11 cellular contexts compared by ENCODE assay signal in genomic region chr11:27926981-27927481, GRCh38.
A peak's percentile ranks its signal among the peaks of the same experiment; 100 is the strongest.
DNase-seq lines count a peak whose midpoint lies in the region; ATAC-seq and TF ChIP-seq lines count a peak whose summit lies in the region.
"Had no signal": no experiment of that assay in that cellular context is flagged by ENCODE, and none has a peak within 500 bp of the region (broad histone marks: within the 10 kb centered on the region; RNA-seq: fewer than 3 reads in every experiment).

No MANE protein-coding gene starts in this region.

- H3K27ac ChIP-seq in osteoblast (ENCODE audit: low read depth, low read length): peak overlapping the region; percentile 77

- no peaks in the 10 kb centered on the region for H3K36me3 ChIP-seq in osteoblast (ENCODE audit: insufficient read depth, low read length)

- H4K20me1 ChIP-seq in osteoblast (ENCODE audit: insufficient read depth, low read length): no peaks in the 10 kb centered on the region

- no peaks in the 10 kb centered on the region for H3K79me2 ChIP-seq in osteoblast (ENCODE audit: insufficient read depth, low read length)

- H3K9me3 ChIP-seq in osteoblast (ENCODE audit: low read depth, low read length): no peaks in the 10 kb centered on the region

- H3K4me1 ChIP-seq in osteoblast (ENCODE audit: insufficient read depth, low read length): peaks cover 16% of the 10 kb centered on the region

- in situ Hi-C loops in astrocyte of the cerebellum (cut with HindIII; ENCODE audit: low sequenced_read_pairs): loop anchor here (10.0 kb wide), 1 partner anchor 202 kb away; no protein-coding TSS in a partner anchor

- no peak for TF ChIP-seq CTCF in astrocyte of the cerebellum (IDR thresholded peaks at IDR 0.05; ENCODE audit: low read depth, low read length, missing control alignments)
- no peak for TF ChIP-seq CTCF in osteoblast (IDR thresholded peaks at IDR 0.05; ENCODE audit: extremely low read depth, low read depth, low read length)

- H3K4me2 ChIP-seq in osteoblast (ENCODE audit: insufficient read depth, low read length): peak overlapping the region; percentile 44

- DNase-seq in GM04503 (ENCODE audit: low read depth) (peak; percentile 96), NCI-H524 treated with DMSO at 0.1 percent for 48 hours (lab: John Stamatoyannopoulos, UW) (peak; percentile 79), astrocyte of the cerebellum (ENCODE audit: low read depth) (peak; percentile 83), osteoblast (ENCODE audit: insufficient read length, low spot score, missing footprints) (no peak), NCI-H526 treated with DMSO at 0.1 percent for 48 hours (lab: John Stamatoyannopoulos, UW) (no peak), amygdala (lab: John Stamatoyannopoulos, UW) (no peak), NCI-H748 treated with DMSO at 0.1 percent for 48 hours (lab: John Stamatoyannopoulos, UW) (no peak)
- DNase-seq: activated CD8-positive, alpha-beta memory T cell treated with anti-CD3 and anti-CD28 coated beads, Interleukin-2, amount 50 U/mL, for 48 hours; NCI-H1417 treated with DMSO at 0.1 percent for 48 hours had no signal

- ATAC-seq in HG03354 (IDR thresholded peaks at IDR 0.05; ENCODE audit: poor library complexity, severe bottlenecking, unreplicated experiment): no peak
- ATAC-seq: natural killer cell treated with Interleukin-12 subunit alpha and Interleukin-12 subunit beta and Interleukin-15 and Interleukin-18, amount 100 ng/mL, for 72 hours had no signal

- H3K4me3 ChIP-seq in astrocyte of the cerebellum (ENCODE audit: low read depth, low read length): no peak overlapping the region
- no peak overlapping the region for H3K4me3 ChIP-seq in osteoblast (ENCODE audit: insufficient read depth, low read length)

- H2AFZ ChIP-seq in osteoblast (ENCODE audit: low read length): peak overlapping the region; percentile 80

- no peaks in the 10 kb centered on the region for H3K27me3 ChIP-seq in osteoblast (ENCODE audit: insufficient read depth, low read length)

Comparison
In these comparisons a context has a peak if more than half of its experiments do, and no peak if none do; other contexts are left out.
1. DNase-seq: peak in GM04503 (single experiment), NCI-H524 treated with DMSO at 0.1 percent for 48 hours (single experiment) and astrocyte of the cerebellum (single experiment); none in osteoblast (single experiment), NCI-H526 treated with DMSO at 0.1 percent for 48 hours (single experiment), amygdala (0 of 56) and NCI-H748 treated with DMSO at 0.1 percent for 48 hours (single experiment).